In the genomic region with DNA sequence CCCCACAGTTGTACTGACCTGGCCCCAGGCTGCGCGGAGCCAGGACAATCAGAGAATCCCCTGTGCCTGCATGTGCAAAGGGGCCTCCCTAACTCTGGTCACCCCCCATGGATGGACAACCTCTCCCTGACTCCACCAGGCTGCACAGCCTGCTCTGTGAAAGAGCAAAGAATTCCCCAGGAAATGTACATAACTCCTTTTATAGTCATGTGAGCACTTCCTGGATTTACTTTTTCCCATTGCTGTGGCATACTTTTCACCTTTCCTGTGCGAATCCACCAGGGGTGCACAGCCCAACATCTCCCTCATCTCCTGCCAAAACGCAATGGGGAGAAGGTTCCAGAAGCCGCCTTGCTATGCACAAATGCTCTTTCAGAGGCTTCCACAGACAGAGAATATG, we compare ENCODE assay signal across 18 cellular contexts. TPM values are rescaled to one million over a fixed set of nuclear protein-coding genes. Genes with fewer than 3 reads are reported as not detected.
"Had no signal": no experiment of that assay in that cellular context is flagged by ENCODE, and none has a peak within 500 bp of the region (broad histone marks: within the 10 kb centered on the region; RNA-seq: fewer than 3 reads in every experiment).

No MANE protein-coding gene starts in this region.

- H3K27ac ChIP-seq: adrenal gland, coronary artery, upper lobe of left lung had no signal

- DNase-seq: activated B cell treated with CpG ODN at 0.5 μM for 24 hours; activated CD4-positive, alpha-beta T cell treated with anti-CD3 and anti-CD28 coated beads for 48 hours; activated CD8-positive, alpha-beta T cell treated with anti-CD3 and anti-CD28 coated beads for 36 hours; activated effector memory CD4-positive, alpha-beta T cell treated with Interleukin-2 at 50 U/mL for 16 hours; activated T-cell treated with anti-CD3 and anti-CD28 coated beads, Interleukin-2, amount 50 U/mL, for 4 hours; adrenal gland; effector CD4-positive, alpha-beta T cell; foreskin fibroblast; glutamatergic neuron; kidney glomerular epithelial cell; posterior cingulate gyrus; retina; stimulated activated naive B cell treated with anti-CD40 and anti-IgM and Interleukin-4, amounts not matched to agents 10 μg/mL and 1 μg/mL and 100 μg/mL, for 72 hours; T-helper 2 cell; upper lobe of left lung had no signal

- H3K4me3 ChIP-seq: adrenal gland, coronary artery, upper lobe of left lung had no signal

- H3K27me3 Mint-ChIP-seq: activated B cell treated with CpG ODN at 0.5 μM for 24 hours; activated CD8-positive, alpha-beta T cell treated with anti-CD3 and anti-CD28 coated beads for 36 hours; activated naive CD4-positive, alpha-beta T cell treated with anti-CD3 and anti-CD28 coated beads, Interleukin-2, amount 50 U/mL, for 24 hours had no signal

- H3K36me3 Mint-ChIP-seq: activated naive CD4-positive, alpha-beta T cell treated with anti-CD3 and anti-CD28 coated beads, Interleukin-2, amount 50 U/mL, for 24 hours; stimulated activated naive B cell treated with anti-CD40 and anti-IgM and Interleukin-4, amounts not matched to agents 10 μg/mL and 1 μg/mL and 100 μg/mL, for 72 hours had no signal

- H3K4me1 Mint-ChIP-seq: activated B cell treated with CpG ODN at 0.5 μM for 24 hours; activated naive CD4-positive, alpha-beta T cell treated with anti-CD3 and anti-CD28 coated beads, Interleukin-2, amount 50 U/mL, for 24 hours; stimulated activated naive B cell treated with anti-CD40 and anti-IgM and Interleukin-4, amounts not matched to agents 10 μg/mL and 1 μg/mL and 100 μg/mL, for 72 hours had no signal

- H3K36me3 ChIP-seq: adrenal gland, upper lobe of left lung had no signal

- H3K9me3 Mint-ChIP-seq: activated B cell treated with CpG ODN at 0.5 μM for 24 hours; activated CD8-positive, alpha-beta T cell treated with anti-CD3 and anti-CD28 coated beads for 36 hours; activated naive CD4-positive, alpha-beta T cell treated with anti-CD3 and anti-CD28 coated beads, Interleukin-2, amount 50 U/mL, for 24 hours had no signal

- H3K9me3 ChIP-seq: adrenal gland, upper lobe of left lung had no signal

- H3K27me3 ChIP-seq: adrenal gland, upper lobe of left lung had no signal

- H3K27ac Mint-ChIP-seq: activated B cell treated with CpG ODN at 0.5 μM for 24 hours; activated CD8-positive, alpha-beta T cell treated with anti-CD3 and anti-CD28 coated beads for 36 hours; activated naive CD4-positive, alpha-beta T cell treated with anti-CD3 and anti-CD28 coated beads, Interleukin-2, amount 50 U/mL, for 24 hours; stimulated activated naive B cell treated with anti-CD40 and anti-IgM and Interleukin-4, amounts not matched to agents 10 μg/mL and 1 μg/mL and 100 μg/mL, for 72 hours had no signal

- H3K4me3 Mint-ChIP-seq: activated B cell treated with CpG ODN at 0.5 μM for 24 hours; activated CD8-positive, alpha-beta T cell treated with anti-CD3 and anti-CD28 coated beads for 36 hours; activated naive CD4-positive, alpha-beta T cell treated with anti-CD3 and anti-CD28 coated beads, Interleukin-2, amount 50 U/mL, for 24 hours; activated T-cell treated with anti-CD3 and anti-CD28 coated beads, Interleukin-2, amount 50 U/mL, for 4 hours; stimulated activated naive B cell treated with anti-CD40 and anti-IgM and Interleukin-4, amounts not matched to agents 10 μg/mL and 1 μg/mL and 100 μg/mL, for 72 hours had no signal

- H3K4me1 ChIP-seq: adrenal gland had no signal

- ATAC-seq: activated CD8-positive, alpha-beta T cell treated with anti-CD3 and anti-CD28 coated beads for 36 hours; activated T-cell treated with anti-CD3 and anti-CD28 coated beads, Interleukin-2, amount 50 U/mL, for 4 hours; stimulated activated naive B cell treated with anti-CD40 and anti-IgM and Interleukin-4, amounts not matched to agents 10 μg/mL and 1 μg/mL and 100 μg/mL, for 72 hours had no signal

RNA-seq across cellular contexts. Expression of a gene that starts 27.9 kb away (rescaled TPM):
- total RNA-seq: activated B cell treated with CpG ODN at 0.5 μM for 24 hours; activated CD8-positive, alpha-beta T cell treated with anti-CD3 and anti-CD28 coated beads for 36 hours; endothelial cell of umbilical vein had no signal
